ENCODE assay signal across 8 cellular contexts in genomic region chr2:149017116-149017985, GRCh38. TPM values are rescaled to one million over a fixed set of nuclear protein-coding genes. Genes with fewer than 3 reads are reported as not detected.
DNase-seq lines count a peak whose midpoint lies in the region; ATAC-seq and TF ChIP-seq lines count a peak whose summit lies in the region.

No MANE protein-coding gene starts in this region.

- no peak overlapping the region for H3K27ac ChIP-seq in cardiac muscle cell
- H3K27ac ChIP-seq in aorta (ENCODE audit: low read depth in 1 of 2, low read length in 2 of 2) = no peak overlapping the region

- H3K27me3 ChIP-seq in cardiac muscle cell = no peaks in the 10 kb centered on the region
- H3K27me3 ChIP-seq in aorta (ENCODE audit: control insufficient read depth in 1 of 2, insufficient read depth in 2 of 2, low read length in 1 of 2) = no peaks in the 10 kb centered on the region

- intact Hi-C loops in aorta (cut with DNase I) = loop anchor here (1.0 to 2.0 kb wide), 3 partner anchors 295 to 544 kb away; no protein-coding TSS in a partner anchor

- WGBS in aorta, 2 donors = 45% methylated on average over 14 of the region's 14 CpGs

- H3K36me3 ChIP-seq in cardiac muscle cell = no peaks in the 10 kb centered on the region
- no peaks in the 10 kb centered on the region for H3K36me3 ChIP-seq in aorta (ENCODE audit: control insufficient read depth in 1 of 2, insufficient read depth in 2 of 2, low read length in 1 of 2)

- ATAC-seq in GM19351 (IDR thresholded peaks at IDR 0.05; ENCODE audit: unreplicated experiment) (peak; percentile 11), aorta (ENCODE audit: low FRiP score) (peak; percentile 71)

- H3K4me1 ChIP-seq in cardiac muscle cell (ENCODE audit: low read depth) (peaks cover 14% of the 10 kb centered on the region), aorta (ENCODE audit: control insufficient read depth in 1 of 2, insufficient read depth in 2 of 2, low read length in 2 of 2) (no peaks in the 10 kb centered on the region)

- no peaks in the 10 kb centered on the region for H3K9me3 ChIP-seq in cardiac muscle cell (ENCODE audit: low read depth)
- H3K9me3 ChIP-seq in aorta (ENCODE audit: control insufficient read depth, low read length) = no peaks in the 10 kb centered on the region

- H3K4me3 ChIP-seq in cardiac muscle cell (no peak overlapping the region), aorta (ENCODE audit: low read length in 2 of 2) (no peak overlapping the region)

- TF ChIP-seq CTCF in cardiac muscle cell (IDR thresholded peaks at IDR 0.05; ENCODE audit: low read depth, low read length) = peak; percentile 84

- DNase-seq in AG08396 (ENCODE audit: low spot score) (peak; percentile 84), NCI-H128 (lab: John Stamatoyannopoulos, UW; ENCODE audit: unreplicated experiment) (peak; percentile 29), SW480 (ENCODE audit: low spot score) (peak; percentile 48), cardiac muscle cell (ENCODE audit: low read depth in 1 of 2, low spot score in 1 of 2) (peak; percentile 86), pulmonary artery endothelial cell (ENCODE audit: low read depth, low spot score) (peak; percentile 32), aorta (peak; percentile 85 to 86)
- DNase-seq in activated naive CD8-positive, alpha-beta T cell treated with anti-CD3 and anti-CD28 coated beads, Interleukin-2, amount 50 U/mL, for 16 hours (ENCODE audit: low read depth, low spot score) = peak; percentile 56

RNA-seq across cellular contexts. Expression of gene LYPD6B, which starts 21.1 kb away (rescaled TPM):
- 1.6 and 3.9 TPM in 2 replicates for total RNA-seq in cardiac muscle cell
- polyA plus RNA-seq in cardiac muscle cell = 5.7 and 8.1 TPM in 2 replicates
- total RNA-seq in pulmonary artery endothelial cell = not detected in 2 replicates
- total RNA-seq in aorta = not detected
- under 1 TPM in 1 of 2 donors, not detected in 1; 0.26 TPM for polyA plus RNA-seq in aorta

Comparison
In these comparisons a context has a peak if more than half of its experiments do, and no peak if none do; other contexts are left out.
1. DNase-seq: peak in every context shown above with its lines; median percentile 86 in cardiac muscle cell; 86 in aorta; 84 in AG08396; 56 in activated naive CD8-positive, alpha-beta T cell treated with anti-CD3 and anti-CD28 coated beads, Interleukin-2, amount 50 U/mL, for 16 hours; 48 in SW480; 32 in pulmonary artery endothelial cell; 29 in NCI-H128.